Comparison of ENCODE assay signal across 8 cellular contexts in the genomic region with DNA sequence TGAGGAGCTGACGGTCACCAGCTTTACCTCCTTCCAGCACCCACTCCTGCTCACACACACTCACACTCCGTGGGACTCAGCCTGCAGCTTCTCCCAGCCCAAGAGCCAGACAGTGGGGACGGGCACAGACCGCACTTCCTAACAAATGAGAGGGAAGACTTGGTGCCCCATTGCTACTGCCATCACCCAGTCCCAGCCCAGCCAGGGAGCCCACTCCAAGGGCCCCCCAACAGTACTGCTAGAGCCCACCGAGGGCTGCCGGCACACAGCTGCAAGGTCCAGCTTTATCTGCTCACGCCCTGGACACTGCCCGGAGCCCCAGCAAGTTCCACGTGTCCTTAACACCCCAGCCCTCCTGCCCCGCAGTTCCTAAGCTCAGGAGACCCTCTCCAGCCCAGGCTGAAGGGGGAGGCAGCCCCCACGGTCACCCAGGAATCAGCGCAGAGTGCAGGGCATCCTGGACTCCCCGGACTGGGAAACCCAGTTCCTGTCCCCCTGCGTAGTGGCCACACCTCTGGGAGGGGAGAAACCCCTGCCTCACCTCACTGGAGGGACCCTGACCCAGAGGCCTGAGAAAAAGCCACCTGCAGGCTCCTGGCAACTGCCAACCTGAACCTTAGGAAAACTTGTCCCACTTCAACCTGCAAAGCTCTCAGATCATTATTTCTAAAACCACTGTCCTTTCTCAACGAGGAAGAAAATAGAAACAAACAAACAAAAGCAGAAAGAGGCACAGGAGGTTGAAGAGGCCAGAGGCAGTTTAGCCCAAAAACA. TPM values are rescaled to one million over a fixed set of nuclear protein-coding genes. Genes with fewer than 3 reads are reported as not detected.
DNase-seq lines count a peak whose midpoint lies in the region; ATAC-seq and TF ChIP-seq lines count a peak whose summit lies in the region.
"Not testable (repeated sequence)": the region's sequence is repeated elsewhere in the genome, so short reads cannot be mapped to it uniquely, and the experiment has no call there.

No MANE protein-coding gene starts in this region.

- POLR2A ChIA-PET in HEK293 (lab: Yijun Ruan, JAX), result not testable (repeated sequence)

- H3K27ac Mint-ChIP-seq in activated naive CD4-positive, alpha-beta T cell treated with anti-CD3 and anti-CD28 coated beads, Interleukin-2, amount 50 U/mL, for 72 hours, result peak overlapping the region; percentile 86 to 92
- H3K27ac Mint-ChIP-seq in nephron progenitor cell, result peak overlapping the region; percentile 39
- H3K27ac Mint-ChIP-seq in stimulated activated naive CD8-positive, alpha-beta T cell treated with anti-CD3 and anti-CD28 coated beads, Interleukin-15, Interleukin-2, amounts not matched to agents 100 ng/mL and 50 ng/mL, for 24 hours, result peak overlapping the region; percentile 80

- not testable (repeated sequence) for H3K9me3 ChIP-seq in HEK293 (ENCODE audit: control insufficient read depth, insufficient read depth, low read depth, low read length); SJSA1 (replicated peaks); effector memory CD4-positive, alpha-beta T cell (ENCODE audit: control insufficient read depth, low read length); iPS-15b (ENCODE audit: control insufficient read depth, insufficient read depth, low read length)

- H3K4me3 ChIP-seq in AG09309 (ENCODE audit: control insufficient read depth, low read depth, low read length), result peak overlapping the region; percentile 79
- H3K4me3 ChIP-seq in HEK293 (ENCODE audit: low read depth, low read length), result peak overlapping the region; percentile 66
- peak overlapping the region; percentile 72 for H3K4me3 ChIP-seq in SJSA1
- peak overlapping the region; percentile 84 for H3K4me3 ChIP-seq in effector memory CD4-positive, alpha-beta T cell (ENCODE audit: insufficient read depth, low read depth, low read length, poor library complexity, severe bottlenecking)
- H3K4me3 ChIP-seq in iPS-15b (ENCODE audit: low read depth, low read length), result peak overlapping the region; percentile 72

- peaks cover 18% of the 10 kb centered on the region for H3K27me3 Mint-ChIP-seq in nephron progenitor cell (ENCODE audit: low read depth, poor library complexity)
- H3K27me3 Mint-ChIP-seq in stimulated activated naive CD8-positive, alpha-beta T cell treated with anti-CD3 and anti-CD28 coated beads, Interleukin-15, Interleukin-2, amounts not matched to agents 100 ng/mL and 50 ng/mL, for 24 hours, result peaks cover 16% of the 10 kb centered on the region

- not testable (repeated sequence) for H3K36me3 ChIP-seq in HEK293 (ENCODE audit: control insufficient read depth in 2 of 2, insufficient read depth in 1 of 2, low read length in 2 of 2); SJSA1; effector memory CD4-positive, alpha-beta T cell (ENCODE audit: control insufficient read depth, insufficient read depth, low read length); iPS-15b (ENCODE audit: control insufficient read depth, insufficient read depth, low read length)

- peak overlapping the region; percentile 85 for H3K4me3 Mint-ChIP-seq in nephron progenitor cell
- H3K4me3 Mint-ChIP-seq in stimulated activated naive CD8-positive, alpha-beta T cell treated with anti-CD3 and anti-CD28 coated beads, Interleukin-15, Interleukin-2, amounts not matched to agents 100 ng/mL and 50 ng/mL, for 24 hours, result peak overlapping the region; percentile 91

- ATAC-seq in activated naive CD4-positive, alpha-beta T cell treated with anti-CD3 and anti-CD28 coated beads, Interleukin-2, amount 50 U/mL, for 72 hours, result not testable (repeated sequence)

- CTCF ChIA-PET in HEK293 (lab: Yijun Ruan, JAX), result interaction anchor here (0.7 kb wide), 1 partner anchor 413 kb away, joined by 6 read pairs; no protein-coding TSS in a partner anchor

- H3K27ac ChIP-seq in HEK293 (ENCODE audit: extremely low read depth, low read depth, low read length); SJSA1: not testable (repeated sequence)
- peak overlapping the region; percentile 72 for H3K27ac ChIP-seq in effector memory CD4-positive, alpha-beta T cell (ENCODE audit: insufficient read depth, low read length, poor library complexity, severe bottlenecking)

- DNase-seq in AG09309 (ENCODE audit: low read depth); SJSA1 (ENCODE audit: low read depth in 1 of 2, low spot score in 2 of 2); activated naive CD4-positive, alpha-beta T cell treated with anti-CD3 and anti-CD28 coated beads, Interleukin-2, amount 50 U/mL, for 72 hours (ENCODE audit: low spot score in 2 of 2); effector memory CD4-positive, alpha-beta T cell; nephron progenitor cell: not testable (repeated sequence)

- not testable (repeated sequence) for H3K36me3 Mint-ChIP-seq in activated naive CD4-positive, alpha-beta T cell treated with anti-CD3 and anti-CD28 coated beads, Interleukin-2, amount 50 U/mL, for 72 hours; nephron progenitor cell (ENCODE audit: low read depth)
- peaks cover 13% of the 10 kb centered on the region for H3K36me3 Mint-ChIP-seq in stimulated activated naive CD8-positive, alpha-beta T cell treated with anti-CD3 and anti-CD28 coated beads, Interleukin-15, Interleukin-2, amounts not matched to agents 100 ng/mL and 50 ng/mL, for 24 hours (ENCODE audit: low read depth)

- H3K4me1 Mint-ChIP-seq in nephron progenitor cell, result peaks cover 46% of the 10 kb centered on the region
- peaks cover 69% of the 10 kb centered on the region for H3K4me1 Mint-ChIP-seq in stimulated activated naive CD8-positive, alpha-beta T cell treated with anti-CD3 and anti-CD28 coated beads, Interleukin-15, Interleukin-2, amounts not matched to agents 100 ng/mL and 50 ng/mL, for 24 hours (ENCODE audit: low read depth)

- peak overlapping the region; percentile 54 for H3K9ac ChIP-seq in iPS-15b (ENCODE audit: low read depth, low read length)

- H3K9me3 Mint-ChIP-seq in activated naive CD4-positive, alpha-beta T cell treated with anti-CD3 and anti-CD28 coated beads, Interleukin-2, amount 50 U/mL, for 72 hours; nephron progenitor cell; stimulated activated naive CD8-positive, alpha-beta T cell treated with anti-CD3 and anti-CD28 coated beads, Interleukin-15, Interleukin-2, amounts not matched to agents 100 ng/mL and 50 ng/mL, for 24 hours: not testable (repeated sequence)

- H3K4me1 ChIP-seq in HEK293 (ENCODE audit: control insufficient read depth, insufficient read depth, low read length); iPS-15b (ENCODE audit: control insufficient read depth, insufficient read depth, low read length): not testable (repeated sequence)
- peaks cover 22% of the 10 kb centered on the region for H3K4me1 ChIP-seq in SJSA1 (replicated peaks)
- peaks cover 17% of the 10 kb centered on the region for H3K4me1 ChIP-seq in effector memory CD4-positive, alpha-beta T cell (ENCODE audit: control insufficient read depth, insufficient read depth, low read length, poor library complexity, severe bottlenecking)

- H3K27me3 ChIP-seq in SJSA1 (replicated peaks); effector memory CD4-positive, alpha-beta T cell (replicated peaks; ENCODE audit: control insufficient read depth, insufficient read depth, low read length, poor library complexity, severe bottlenecking): not testable (repeated sequence)
- H3K27me3 ChIP-seq in iPS-15b (ENCODE audit: control insufficient read depth, insufficient read depth, low read length), result peaks cover 17% of the 10 kb centered on the region

- not testable (repeated sequence) for TF ChIP-seq CTCF in AG09309 (IDR thresholded peaks at IDR 0.05; ENCODE audit: control insufficient read depth, insufficient read depth, low read depth, low read length, missing control alignments); HEK293 (tag by site-specific recombination; IDR thresholded peaks at IDR 0.05); nephron progenitor cell (IDR thresholded peaks at IDR 0.05)

RNA-seq across cellular contexts. Expression of gene GOLGA8B, which starts 1.6 kb away (rescaled TPM):
- 15.9 and 20.9 TPM in 2 replicates for total RNA-seq in SJSA1 (2014; rRNA removed; shearing (Covaris generic))
- 100 to 1,000 TPM; 148 to 163 TPM for total RNA-seq in activated naive CD4-positive, alpha-beta T cell treated with anti-CD3 and anti-CD28 coated beads, Interleukin-2, amount 50 U/mL, for 72 hours

Comparison
In these comparisons a context has a peak if more than half of its experiments do, and no peak if none do; other contexts are left out.
1. H3K27ac Mint-ChIP-seq: peak in every context shown above with its lines; median percentile 89 in activated naive CD4-positive, alpha-beta T cell treated with anti-CD3 and anti-CD28 coated beads, Interleukin-2, amount 50 U/mL, for 72 hours; 80 in stimulated activated naive CD8-positive, alpha-beta T cell treated with anti-CD3 and anti-CD28 coated beads, Interleukin-15, Interleukin-2, amounts not matched to agents 100 ng/mL and 50 ng/mL, for 24 hours; 39 in nephron progenitor cell.